In the genomic region with DNA sequence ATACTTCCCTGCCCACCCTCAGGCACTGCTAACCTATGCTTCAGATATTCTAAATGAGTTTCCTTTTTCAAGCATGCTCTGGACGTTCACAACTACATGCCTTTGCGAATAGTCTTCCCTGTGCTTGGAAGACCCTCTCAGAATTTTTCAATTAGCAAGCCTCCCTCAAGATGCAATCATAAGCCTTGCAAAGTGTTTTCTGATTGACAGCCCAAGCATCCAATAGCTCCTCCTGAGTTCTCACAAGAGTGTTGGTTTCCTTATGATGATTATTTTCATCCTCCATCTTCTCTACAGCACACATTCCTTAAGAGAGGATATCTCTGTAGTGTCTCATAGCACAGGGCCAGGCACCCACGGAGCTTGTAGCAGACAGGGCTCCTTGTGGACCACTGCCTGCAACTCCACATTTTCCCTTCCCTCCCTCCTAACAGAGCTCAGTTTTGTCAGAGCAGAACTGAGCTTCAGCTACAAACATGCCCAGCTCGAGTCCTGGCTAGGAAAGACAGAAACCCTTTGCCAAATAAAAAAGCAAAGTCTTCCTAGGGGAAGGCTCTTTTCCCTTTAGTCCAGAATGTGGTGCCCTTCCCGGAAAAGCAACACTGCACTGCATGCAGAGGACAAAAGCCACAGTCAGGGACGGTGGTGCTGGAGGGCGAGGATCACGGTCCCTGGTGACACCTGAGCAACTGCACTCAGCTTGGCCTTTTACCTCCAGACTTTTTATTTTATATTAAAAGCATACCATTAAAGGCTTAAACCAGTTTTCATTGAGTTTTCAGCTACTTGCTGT, we compare ENCODE assay signal across 14 cellular contexts.
A peak's percentile ranks its signal among the peaks of the same experiment; 100 is the strongest.
DNase-seq lines count a peak whose midpoint lies in the region; ATAC-seq, FAIRE-seq and TF ChIP-seq lines count a peak whose summit lies in the region.
"Had no signal": no experiment of that assay in that cellular context is flagged by ENCODE, and none has a peak within 500 bp of the region (broad histone marks: within the 10 kb centered on the region; RNA-seq: fewer than 3 reads in every experiment).

No MANE protein-coding gene starts in this region.

- H3F3A ChIP-seq in Loucy (ENCODE audit: low read depth), result no peaks in the 10 kb centered on the region
- no peaks in the 10 kb centered on the region for H3F3A ChIP-seq in neural progenitor cell (ENCODE audit: low read depth)

- H3K9ac ChIP-seq in Loucy (ENCODE audit: low read depth, low read length, poor library complexity, severe bottlenecking) (no peak overlapping the region), K562 (ENCODE audit: insufficient read depth in 1 of 2, low read depth in 2 of 2, low read length in 2 of 2) (no peak overlapping the region), neural progenitor cell (no peak overlapping the region)

- H3K27me3 ChIP-seq in Loucy (ENCODE audit: insufficient read depth, low read length, poor library complexity, severe bottlenecking), result no peaks in the 10 kb centered on the region
- H3K27me3 ChIP-seq in K562 (ENCODE audit: control insufficient read depth in 2 of 2, insufficient read depth in 2 of 2, low read length in 2 of 2), result no peaks in the 10 kb centered on the region; a peak in 1 of 5 replicates
- no peaks in the 10 kb centered on the region for H3K27me3 ChIP-seq in neural progenitor cell

- no peaks in the 10 kb centered on the region for H3K9me2 ChIP-seq in Loucy (replicated peaks; ENCODE audit: low read depth, low read length)

- H3K4me2 ChIP-seq in Loucy (ENCODE audit: low read depth, low read length, poor library complexity, severe bottlenecking) (no peak overlapping the region), K562 (ENCODE audit: insufficient read depth, low read length) (no peak overlapping the region), neural progenitor cell (no peak overlapping the region)

- no peak for DNase-seq in HEK293T (ENCODE audit: extremely low spot score)
- DNase-seq in K562 (ENCODE audit: extremely low read depth in 1 of 4, low spot score in 3 of 4), result no peak
- DNase-seq in neural progenitor cell (ENCODE audit: low spot score), result no peak
- no peak for DNase-seq in stimulated activated naive B cell treated with anti-CD40 and anti-IgM and Interleukin-4, amounts not matched to agents 10 μg/mL and 1 μg/mL and 100 μg/mL, for 72 hours
- DNase-seq in activated T-cell treated with anti-CD3 and anti-CD28 coated beads, Interleukin-2, amount 50 U/mL, for 4 hours, result no peak
- no peak for DNase-seq in mesothelial cell of epicardium (ENCODE audit: low spot score in 2 of 2, unreplicated experiment in 2 of 2)
- DNase-seq: Caco-2; CD8-positive, alpha-beta T cell; DND-41; GDM1; H9 had no signal

- H3K36me3 Mint-ChIP-seq in neural progenitor cell (no peaks in the 10 kb centered on the region), mesothelial cell of epicardium (no peaks in the 10 kb centered on the region)
- H3K36me3 Mint-ChIP-seq in stimulated activated naive B cell treated with anti-CD40 and anti-IgM and Interleukin-4, amounts not matched to agents 10 μg/mL and 1 μg/mL and 100 μg/mL, for 72 hours, result no peaks in the 10 kb centered on the region
- no peaks in the 10 kb centered on the region for H3K36me3 Mint-ChIP-seq in activated T-cell treated with anti-CD3 and anti-CD28 coated beads, Interleukin-2, amount 50 U/mL, for 4 hours (ENCODE audit: insufficient read depth)
- H3K36me3 Mint-ChIP-seq: CD14-positive monocyte; CD8-positive, alpha-beta T cell had no signal

- TF ChIP-seq POLR2A in K562 (conservative IDR thresholded peaks at IDR 0.05), result no peak

- in situ Hi-C loops in K562 (cut with MboI), result no loop called here

- H2AFZ ChIP-seq in Loucy (ENCODE audit: low read length) (0 out of 2 replicates have a peak overlapping the region, but pooled peaks have one; percentile 9), K562 (ENCODE audit: low read depth, low read length) (no peak overlapping the region), neural progenitor cell (replicated peaks) (peak overlapping the region; percentile 58)

- H3K9me3 Mint-ChIP-seq in neural progenitor cell, result no peaks in the 10 kb centered on the region
- H3K9me3 Mint-ChIP-seq in stimulated activated naive B cell treated with anti-CD40 and anti-IgM and Interleukin-4, amounts not matched to agents 10 μg/mL and 1 μg/mL and 100 μg/mL, for 72 hours, result no peaks in the 10 kb centered on the region
- H3K9me3 Mint-ChIP-seq in activated T-cell treated with anti-CD3 and anti-CD28 coated beads, Interleukin-2, amount 50 U/mL, for 4 hours, result no peaks in the 10 kb centered on the region
- H3K9me3 Mint-ChIP-seq in mesothelial cell of epicardium, result no peaks in the 10 kb centered on the region
- H3K9me3 Mint-ChIP-seq: CD8-positive, alpha-beta T cell; H9 had no signal

- no peak for TF ChIP-seq CTCF in Loucy (conservative IDR thresholded peaks at IDR 0.05; ENCODE audit: low read length)
- no peak for TF ChIP-seq CTCF in K562 (IDR thresholded peaks at IDR 0.05 in 2 of 3, conservative IDR thresholded peaks at IDR 0.05 in 1 of 3; ENCODE audit: insufficient read depth in 2 of 3, low read depth in 1 of 3, low read length in 3 of 3)
- TF ChIP-seq CTCF in neural progenitor cell (IDR thresholded peaks at IDR 0.05), result no peak
- TF ChIP-seq CTCF in mesothelial cell of epicardium (IDR thresholded peaks at IDR 0.05; ENCODE audit: unreplicated experiment), result no peak

- H3K9me1 ChIP-seq in K562 (ENCODE audit: control insufficient read depth, insufficient read depth, low read length), result no peaks in the 10 kb centered on the region

- H4K20me1 ChIP-seq in Loucy (ENCODE audit: insufficient read depth, low read length, poor library complexity, severe bottlenecking), result no peaks in the 10 kb centered on the region
- no peaks in the 10 kb centered on the region for H4K20me1 ChIP-seq in K562 (replicated peaks; ENCODE audit: control insufficient read depth, insufficient read depth, low read length)
- no peaks in the 10 kb centered on the region for H4K20me1 ChIP-seq in neural progenitor cell (ENCODE audit: low read depth)

- FAIRE-seq in K562 (lab: Jason Lieb, UNC), result no peak
- FAIRE-seq: HTR-8/SVneo had no signal

- no TSS peak for BruUV-seq in K562 (replicated peaks; lab: Mats Ljungman, UMichigan)

- TF ChIP-seq EP300 in K562 (IDR thresholded peaks at IDR 0.05; ENCODE audit: low read length), result no peak

- H3K4me1 Mint-ChIP-seq in neural progenitor cell (peaks cover 4% of the 10 kb centered on the region), mesothelial cell of epicardium (no peaks in the 10 kb centered on the region)
- no peaks in the 10 kb centered on the region for H3K4me1 Mint-ChIP-seq in stimulated activated naive B cell treated with anti-CD40 and anti-IgM and Interleukin-4, amounts not matched to agents 10 μg/mL and 1 μg/mL and 100 μg/mL, for 72 hours
- H3K4me1 Mint-ChIP-seq in activated T-cell treated with anti-CD3 and anti-CD28 coated beads, Interleukin-2, amount 50 U/mL, for 4 hours (ENCODE audit: low read depth), result no peaks in the 10 kb centered on the region

- H3K4me1 ChIP-seq in Loucy (ENCODE audit: insufficient read depth, low read length, poor library complexity, severe bottlenecking) (peaks cover 27% of the 10 kb centered on the region), K562 (replicated peaks in 1 of 2; ENCODE audit: control insufficient read depth in 2 of 2, insufficient read depth in 2 of 2, low read length in 2 of 2) (no peaks in the 10 kb centered on the region), neural progenitor cell (no peaks in the 10 kb centered on the region)
- H3K4me1 ChIP-seq: Caco-2 had no signal

- H3K36me3 ChIP-seq in Loucy (ENCODE audit: insufficient read depth, low read length), result no peaks in the 10 kb centered on the region
- no peaks in the 10 kb centered on the region for H3K36me3 ChIP-seq in K562 (ENCODE audit: control insufficient read depth, insufficient read depth, low read length)
- H3K36me3 ChIP-seq in neural progenitor cell, result no peaks in the 10 kb centered on the region

- ATAC-seq in K562, result no peak
- no peak for ATAC-seq in stimulated activated naive B cell treated with anti-CD40 and anti-IgM and Interleukin-4, amounts not matched to agents 10 μg/mL and 1 μg/mL and 100 μg/mL, for 72 hours (replicated peaks)
- no peak for ATAC-seq in activated T-cell treated with anti-CD3 and anti-CD28 coated beads, Interleukin-2, amount 50 U/mL, for 4 hours
- ATAC-seq: CD8-positive, alpha-beta T cell had no signal

- H3K27me3 Mint-ChIP-seq in neural progenitor cell (ENCODE audit: insufficient read depth, low read depth) (peaks cover 3% of the 10 kb centered on the region), mesothelial cell of epicardium (ENCODE audit: low read depth) (no peaks in the 10 kb centered on the region)
- peaks cover 10 to 11% of the 10 kb centered on the region in 2 donors for H3K27me3 Mint-ChIP-seq in stimulated activated naive B cell treated with anti-CD40 and anti-IgM and Interleukin-4, amounts not matched to agents 10 μg/mL and 1 μg/mL and 100 μg/mL, for 72 hours
- H3K27me3 Mint-ChIP-seq in activated T-cell treated with anti-CD3 and anti-CD28 coated beads, Interleukin-2, amount 50 U/mL, for 4 hours (ENCODE audit: low read depth), result no peaks in the 10 kb centered on the region

- H3K27ac ChIP-seq in K562 (ENCODE audit: extremely low read depth, low read depth, low read length) (no peak overlapping the region), neural progenitor cell (no peak overlapping the region)

- intact Hi-C loops in K562 (cut with micrococcal nuclease), result no loop called here

- H3K79me2 ChIP-seq in Loucy (ENCODE audit: insufficient read depth, low read length) (no peaks in the 10 kb centered on the region), K562 (ENCODE audit: control insufficient read depth, insufficient read depth, low read length) (no peaks in the 10 kb centered on the region), neural progenitor cell (ENCODE audit: low read depth) (no peaks in the 10 kb centered on the region)

- H3K4me3 Mint-ChIP-seq in neural progenitor cell (no peak overlapping the region), mesothelial cell of epicardium (no peak overlapping the region)
- H3K4me3 Mint-ChIP-seq in stimulated activated naive B cell treated with anti-CD40 and anti-IgM and Interleukin-4, amounts not matched to agents 10 μg/mL and 1 μg/mL and 100 μg/mL, for 72 hours, result no peak overlapping the region
- no peak overlapping the region for H3K4me3 Mint-ChIP-seq in activated T-cell treated with anti-CD3 and anti-CD28 coated beads, Interleukin-2, amount 50 U/mL, for 4 hours
- H3K4me3 Mint-ChIP-seq: CD14-positive monocyte; CD8-positive, alpha-beta T cell; H9 had no signal

- CTCF ChIA-PET in HEK293T (lab: Yijun Ruan, JAX), result interaction anchor here (0.6 kb wide), 1 partner anchor 255 kb away, joined by 3 read pairs; no protein-coding TSS in a partner anchor
- CTCF ChIA-PET in K562 (lab: Yijun Ruan, JAX; ENCODE audit: low intra/inter-chr PET ratio), result no interaction called here

- H3K4me3 ChIP-seq in Loucy (ENCODE audit: low read length, poor library complexity, severe bottlenecking) (no peak overlapping the region), K562 (no peak overlapping the region), neural progenitor cell (no peak overlapping the region)

- no peaks in the 10 kb centered on the region for H3K9me3 ChIP-seq in Loucy (ENCODE audit: insufficient read depth, low read depth, low read length)
- H3K9me3 ChIP-seq in K562 (replicated peaks; ENCODE audit: control insufficient read depth, insufficient read depth, low read depth, low read length), result no peaks in the 10 kb centered on the region
- no peaks in the 10 kb centered on the region for H3K9me3 ChIP-seq in neural progenitor cell (ENCODE audit: low read depth)
- H3K9me3 ChIP-seq: Caco-2 had no signal

- WGBS in K562 (ENCODE audit: insufficient coverage, low coverage, missing lambda C conversion rate), result 0% methylated on average over 8 of the region's 8 CpGs

- TF ChIP-seq RAD21 in K562 (CRISPR knock-in tag; conservative IDR thresholded peaks at IDR 0.05 in 1 of 2, IDR thresholded peaks at IDR 0.05 in 1 of 2), result no peak

- H3K27ac Mint-ChIP-seq in neural progenitor cell (no peak overlapping the region), mesothelial cell of epicardium (no peak overlapping the region)
- no peak overlapping the region for H3K27ac Mint-ChIP-seq in stimulated activated naive B cell treated with anti-CD40 and anti-IgM and Interleukin-4, amounts not matched to agents 10 μg/mL and 1 μg/mL and 100 μg/mL, for 72 hours
- H3K27ac Mint-ChIP-seq: CD14-positive monocyte; CD8-positive, alpha-beta T cell had no signal

- POLR2A ChIA-PET in HEK293T (lab: Yijun Ruan, JAX) (no interaction called here), K562 (lab: Yijun Ruan, JAX) (no interaction called here)
